7 cellular contexts compared by ENCODE assay signal in genomic region chr12:51216652-51217051, GRCh38. TPM values are rescaled to one million over a fixed set of nuclear protein-coding genes. Genes with fewer than 3 reads are reported as not detected.
DNase-seq lines count a peak whose midpoint lies in the region; ATAC-seq and TF ChIP-seq lines count a peak whose summit lies in the region.

No MANE protein-coding gene starts in this region.

- TF ChIP-seq CTCF in HCT116 (IDR thresholded peaks at IDR 0.05 in 2 of 3, conservative IDR thresholded peaks at IDR 0.05 in 1 of 3; ENCODE audit: borderline replicate concordance in 1 of 3, insufficient read depth in 1 of 3, low read depth in 2 of 3, low read length in 2 of 3) (no peak), GM13976 (IDR thresholded peaks at IDR 0.05; ENCODE audit: borderline replicate concordance, control extremely low read depth, extremely low read depth, insufficient read depth, missing control alignments) (no peak)

- intact Hi-C loops in HCT116 (cut with micrococcal nuclease): loop anchor here (2.0 to 10.0 kb wide), 2 partner anchors 44 to 132 kb away; partner anchors contain the start of genes CSRNP2 and TFCP2

- no peaks in the 10 kb centered on the region for H3K9me2 ChIP-seq in HCT116 (ENCODE audit: insufficient read depth)

- H3K9me3 ChIP-seq in HCT116 (ENCODE audit: control insufficient read depth in 1 of 2, insufficient read depth in 1 of 2, low read depth in 1 of 2, low read length in 2 of 2): no peaks in the 10 kb centered on the region
- H3K9me3 ChIP-seq in iPS-18a (ENCODE audit: control insufficient read depth, low read depth, low read length): no peaks in the 10 kb centered on the region

- no peaks in the 10 kb centered on the region for H3K36me3 ChIP-seq in HCT116 (ENCODE audit: control insufficient read depth in 1 of 2, insufficient read depth in 2 of 2, low read length in 2 of 2)
- no peaks in the 10 kb centered on the region for H3K36me3 ChIP-seq in iPS-18a (ENCODE audit: control insufficient read depth, low read depth, low read length)

- POLR2A ChIA-PET in HCT116 (lab: Charles Lee): interaction anchor here (1.4 to 2.4 kb wide), 2 partner anchors 10 to 22 kb away, joined by 4 to 14 read pairs; partner anchors contain the start of gene DAZAP2
- POLR2A ChIA-PET in activated CD8-positive, alpha-beta T cell treated with anti-CD3 and anti-CD28 coated beads, Interleukin-2, amount 10 ng/mL, durations not matched to agents 7 days and 5 days (lab: Charles Lee): interaction anchor here (3.9 kb wide), 1 partner anchor 22 kb away, joined by 31 read pairs; the partner anchor contains the start of gene DAZAP2

- H3K9me3 Mint-ChIP-seq in activated CD8-positive, alpha-beta T cell treated with anti-CD3 and anti-CD28 coated beads, Interleukin-2, amount 10 ng/mL, durations not matched to agents 7 days and 5 days (ENCODE audit: insufficient read depth): no peaks in the 10 kb centered on the region
- H3K9me3 Mint-ChIP-seq in stimulated activated effector memory CD8-positive, alpha-beta T cell treated with anti-CD3 and anti-CD28 coated beads, Interleukin-12 subunit alpha, Interleukin-12 subunit beta, amount 100 ng/mL, for 72 hours: no peaks in the 10 kb centered on the region

- H3K9ac ChIP-seq in HCT116 (ENCODE audit: low read length): no peak overlapping the region; the same call in 1 of the 2 replicates
- no peak overlapping the region for H3K9ac ChIP-seq in iPS-18a (ENCODE audit: low read length)

- RAD21 ChIA-PET in HCT116 (lab: Charles Lee; ENCODE audit: low non-redundant PET in 1 of 2, low total read pairs in 2 of 2, uncharacterized antibody in 2 of 2, unreplicated experiment in 2 of 2): interaction anchor here in 1 of 2 experiments (1.3 kb wide), 1 partner anchor 125 kb away, joined by 5 read pairs; no protein-coding TSS in a partner anchor

- no peak overlapping the region for H3K27ac Mint-ChIP-seq in activated CD8-positive, alpha-beta T cell treated with anti-CD3 and anti-CD28 coated beads, Interleukin-2, amount 10 ng/mL, durations not matched to agents 7 days and 5 days
- peak overlapping the region; percentile 79 for H3K27ac Mint-ChIP-seq in stimulated activated effector memory CD8-positive, alpha-beta T cell treated with anti-CD3 and anti-CD28 coated beads, Interleukin-12 subunit alpha, Interleukin-12 subunit beta, amount 100 ng/mL, for 72 hours

- H3K4me3 Mint-ChIP-seq in activated CD8-positive, alpha-beta T cell treated with anti-CD3 and anti-CD28 coated beads, Interleukin-2, amount 10 ng/mL, durations not matched to agents 7 days and 5 days: peak overlapping the region; percentile 16
- peak overlapping the region; percentile 78 for H3K4me3 Mint-ChIP-seq in stimulated activated effector memory CD8-positive, alpha-beta T cell treated with anti-CD3 and anti-CD28 coated beads, Interleukin-12 subunit alpha, Interleukin-12 subunit beta, amount 100 ng/mL, for 72 hours

- BruUV-seq in HCT116 (replicated peaks; lab: Mats Ljungman, UMichigan): no TSS peak

- ATAC-seq in HCT116: no peak
- no peak for ATAC-seq in activated CD8-positive, alpha-beta T cell treated with anti-CD3 and anti-CD28 coated beads, Interleukin-2, amount 10 ng/mL, durations not matched to agents 7 days and 5 days
- no peak for ATAC-seq in stimulated activated effector memory CD8-positive, alpha-beta T cell treated with anti-CD3 and anti-CD28 coated beads, Interleukin-12 subunit alpha, Interleukin-12 subunit beta, amount 100 ng/mL, for 72 hours
- no peak for ATAC-seq in GM19324 (IDR thresholded peaks at IDR 0.05; ENCODE audit: low FRiP score, unreplicated experiment)

- TF ChIP-seq RAD21 in HCT116 (IDR thresholded peaks at IDR 0.05; ENCODE audit: low read depth): no peak

- peaks cover 11% of the 10 kb centered on the region for H3K4me1 Mint-ChIP-seq in activated CD8-positive, alpha-beta T cell treated with anti-CD3 and anti-CD28 coated beads, Interleukin-2, amount 10 ng/mL, durations not matched to agents 7 days and 5 days (ENCODE audit: low read depth)
- H3K4me1 Mint-ChIP-seq in stimulated activated effector memory CD8-positive, alpha-beta T cell treated with anti-CD3 and anti-CD28 coated beads, Interleukin-12 subunit alpha, Interleukin-12 subunit beta, amount 100 ng/mL, for 72 hours: peaks cover 25% of the 10 kb centered on the region

- H3K36me3 Mint-ChIP-seq in activated CD8-positive, alpha-beta T cell treated with anti-CD3 and anti-CD28 coated beads, Interleukin-2, amount 10 ng/mL, durations not matched to agents 7 days and 5 days (ENCODE audit: low read depth): no peaks in the 10 kb centered on the region
- H3K36me3 Mint-ChIP-seq in stimulated activated effector memory CD8-positive, alpha-beta T cell treated with anti-CD3 and anti-CD28 coated beads, Interleukin-12 subunit alpha, Interleukin-12 subunit beta, amount 100 ng/mL, for 72 hours: peaks cover 11% of the 10 kb centered on the region

- DNase-seq in HCT116 (ENCODE audit: low read depth, low spot score) (no peak), GM13976 (ENCODE audit: low spot score) (no peak), dermis blood vessel endothelial cell (no peak)
- no peak for DNase-seq in activated CD8-positive, alpha-beta T cell treated with anti-CD3 and anti-CD28 coated beads, Interleukin-2, amount 10 ng/mL, durations not matched to agents 7 days and 5 days
- DNase-seq in stimulated activated effector memory CD8-positive, alpha-beta T cell treated with anti-CD3 and anti-CD28 coated beads, Interleukin-12 subunit alpha, Interleukin-12 subunit beta, amount 100 ng/mL, for 72 hours (ENCODE audit: low spot score in 2 of 2): no peak

- peaks cover 6 to 24% of the 10 kb centered on the region in 2 experiments; a peak in 3 of 4 replicates for H3K4me1 ChIP-seq in HCT116 (ENCODE audit: control insufficient read depth in 1 of 2, insufficient read depth in 2 of 2, low read length in 2 of 2)
- H3K4me1 ChIP-seq in iPS-18a (ENCODE audit: control insufficient read depth, low read depth, low read length): peaks cover 15% of the 10 kb centered on the region

- no peaks in the 10 kb centered on the region for H3K79me2 ChIP-seq in HCT116 (ENCODE audit: insufficient read depth, low read length)

- CTCF ChIA-PET in HCT116 (lab: Charles Lee): interaction anchor here (1.9 kb wide), 1 partner anchor 22 kb away, joined by 10 read pairs; the partner anchor contains the start of gene DAZAP2
- CTCF ChIA-PET in activated CD8-positive, alpha-beta T cell treated with anti-CD3 and anti-CD28 coated beads, Interleukin-2, amount 10 ng/mL, durations not matched to agents 7 days and 5 days (lab: Charles Lee): interaction anchor here (1.0 to 1.2 kb wide), 2 partner anchors 14 to 127 kb away, joined by 3 read pairs; no protein-coding TSS in a partner anchor

- H3K27ac ChIP-seq in HCT116 (ENCODE audit: low read depth, low read length): no peak overlapping the region
- no peak overlapping the region for H3K27ac ChIP-seq in iPS-18a (ENCODE audit: low read length)

- H4K20me1 ChIP-seq in HCT116 (ENCODE audit: insufficient read depth): no peaks in the 10 kb centered on the region

- H2AFZ ChIP-seq in HCT116 (ENCODE audit: low read depth, low read length, poor library complexity, severe bottlenecking): no peak overlapping the region

- TF ChIP-seq POLR2A in HCT116 (IDR thresholded peaks at IDR 0.05; ENCODE audit: borderline replicate concordance, extremely low read depth, insufficient read depth, insufficient read length): no peak

- peak overlapping the region; percentile 90 for H3K4me2 ChIP-seq in HCT116 (ENCODE audit: low read length)

- in situ Hi-C loops in GM13976 (cut with MboI; ENCODE audit: low sequenced_read_pairs, unreplicated experiment): no loop called here

- H3K4me3 ChIP-seq in HCT116 (replicated peaks in 1 of 2; ENCODE audit: low read depth in 1 of 2, low read length in 2 of 2): peak overlapping the region; percentile 62 to 64
- peak overlapping the region; percentile 82 for H3K4me3 ChIP-seq in iPS-18a (ENCODE audit: low read length)

- H3K27me3 ChIP-seq in HCT116 (ENCODE audit: insufficient read depth, low read length) (no peaks in the 10 kb centered on the region), iPS-18a (ENCODE audit: control insufficient read depth, insufficient read depth, low read length) (no peaks in the 10 kb centered on the region)

- H3K27me3 Mint-ChIP-seq in activated CD8-positive, alpha-beta T cell treated with anti-CD3 and anti-CD28 coated beads, Interleukin-2, amount 10 ng/mL, durations not matched to agents 7 days and 5 days (ENCODE audit: low read depth): no peaks in the 10 kb centered on the region

TF ChIP-seq in HCT116, 20 proteins besides CTCF, POLR2A, EP300 and RAD21:
- TF ChIP-seq ZNF274 (IDR thresholded peaks at IDR 0.05; ENCODE audit: low read depth, low read length) (no peak), JUND (IDR thresholded peaks at IDR 0.05) (no peak), YY1 (IDR thresholded peaks at IDR 0.05; ENCODE audit: extremely low read depth, insufficient replicate concordance, low read depth, low read length) (no peak), SIN3A (IDR thresholded peaks at IDR 0.05; ENCODE audit: low read depth) (no peak), MAX (IDR thresholded peaks at IDR 0.05) (no peak), SP1 (IDR thresholded peaks at IDR 0.05; ENCODE audit: low read depth) (no peak)
TF ChIP-seq in HCT116: peak in this region for 0.

RNA-seq across cellular contexts. Expression of gene POU6F1, which starts 1.2 kb away (rescaled TPM):
- total RNA-seq in HCT116 (2021; ENCODE audit: unreplicated experiment) (6.4 TPM), dermis blood vessel endothelial cell (2.6 and 4.8 TPM in 2 replicates)
- polyA plus RNA-seq in HCT116 (2012): 4.8 TPM in 2 replicates
- 1 to 10 TPM; 1.3 to 2.2 TPM for total RNA-seq in activated CD8-positive, alpha-beta T cell treated with anti-CD3 and anti-CD28 coated beads, Interleukin-2, amount 10 ng/mL, durations not matched to agents 7 days and 5 days

RNA-seq across cellular contexts. Expression of gene DAZAP2, which starts 22.0 kb away (rescaled TPM):
- total RNA-seq in HCT116 (2021; ENCODE audit: unreplicated experiment) (157 TPM), dermis blood vessel endothelial cell (78.6 and 129 TPM in 2 replicates)
- polyA plus RNA-seq in HCT116 (2012): 300 and 308 TPM in 2 replicates
- total RNA-seq in activated CD8-positive, alpha-beta T cell treated with anti-CD3 and anti-CD28 coated beads, Interleukin-2, amount 10 ng/mL, durations not matched to agents 7 days and 5 days: 100 to 1,000 TPM; 186 TPM

RNA-seq across cellular contexts. Expression of gene TFCP2, which starts 43.7 kb away (rescaled TPM):
- 31.6 TPM for total RNA-seq in HCT116 (2021; ENCODE audit: unreplicated experiment)
- polyA plus RNA-seq in HCT116 (2012): 14.8 and 18.5 TPM in 2 replicates
- total RNA-seq in activated CD8-positive, alpha-beta T cell treated with anti-CD3 and anti-CD28 coated beads, Interleukin-2, amount 10 ng/mL, durations not matched to agents 7 days and 5 days: 10 to 100 TPM; 34.5 to 38.8 TPM
- total RNA-seq in dermis blood vessel endothelial cell: 10.9 and 20.8 TPM in 2 replicates

RNA-seq across cellular contexts. Expression of gene SMAGP, which starts 53.6 kb away (rescaled TPM):
- total RNA-seq in HCT116 (2021; ENCODE audit: unreplicated experiment): 39.9 TPM
- polyA plus RNA-seq in HCT116 (2012): 59.9 and 72.7 TPM in 2 replicates
- total RNA-seq in activated CD8-positive, alpha-beta T cell treated with anti-CD3 and anti-CD28 coated beads, Interleukin-2, amount 10 ng/mL, durations not matched to agents 7 days and 5 days: 1 to 10 TPM; 4.3 to 4.7 TPM
- 15.1 and 24.0 TPM in 2 replicates for total RNA-seq in dermis blood vessel endothelial cell
